Comparison of ENCODE assay signal across 22 cellular contexts in the genomic region with DNA sequence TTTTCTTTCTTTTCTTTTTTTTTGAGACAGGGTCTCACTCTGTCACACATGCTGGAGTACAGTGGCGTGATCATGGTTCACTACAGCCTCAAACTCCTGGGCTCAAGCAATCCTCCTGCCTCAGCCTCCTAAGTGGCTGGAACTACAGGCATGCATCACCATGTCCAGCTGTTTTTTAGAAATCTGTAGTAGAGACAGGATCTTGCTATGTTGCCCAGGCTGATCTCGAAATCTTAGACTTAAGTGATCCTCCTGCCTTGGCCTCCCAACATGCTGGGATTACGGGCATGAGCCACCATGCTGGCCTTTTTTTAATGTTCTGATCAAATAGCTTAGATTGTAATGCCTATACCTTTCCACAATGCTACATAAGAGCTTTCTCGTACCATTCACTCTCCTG.
DNase-seq lines count a peak whose midpoint lies in the region; ATAC-seq, FAIRE-seq and TF ChIP-seq lines count a peak whose summit lies in the region.
"Had no signal": no experiment of that assay in that cellular context is flagged by ENCODE, and none has a peak within 500 bp of the region (broad histone marks: within the 10 kb centered on the region; RNA-seq: fewer than 3 reads in every experiment).

No MANE protein-coding gene starts in this region.

- H2AFZ ChIP-seq in K562 (ENCODE audit: low read depth, low read length) (no peak overlapping the region), neural progenitor cell (replicated peaks) (no peak overlapping the region), trophoblast cell (ENCODE audit: insufficient read depth, low read length, poor library complexity) (no peak overlapping the region)
- H2AFZ ChIP-seq: GM23338 had no signal

- H3K9me3 ChIP-seq in K562 (replicated peaks; ENCODE audit: control insufficient read depth, insufficient read depth, low read depth, low read length) = no peaks in the 10 kb centered on the region
- H3K9me3 ChIP-seq in neural progenitor cell (ENCODE audit: low read depth) = no peaks in the 10 kb centered on the region
- H3K9me3 ChIP-seq in trophoblast cell (ENCODE audit: insufficient read depth, low read depth, low read length) = no peaks in the 10 kb centered on the region
- H3K9me3 ChIP-seq: BLaER1 treated with 17β-estradiol and CSF1 and Interleukin-3, amounts not matched to agents 10 nM and 100 nM; Caco-2 had no signal

- no peak for TF ChIP-seq RAD21 in K562 (CRISPR knock-in tag; conservative IDR thresholded peaks at IDR 0.05 in 1 of 2, IDR thresholded peaks at IDR 0.05 in 1 of 2)

- H3K4me3 ChIP-seq in K562 = no peak overlapping the region
- H3K4me3 ChIP-seq in neural progenitor cell = no peak overlapping the region
- H3K4me3 ChIP-seq in trophoblast cell (ENCODE audit: low read depth, low read length) = no peak overlapping the region
- H3K4me3 ChIP-seq: BLaER1 treated with 17β-estradiol and CSF1 and Interleukin-3, amounts not matched to agents 10 nM and 100 nM; GM23338 had no signal

- H3K18ac ChIP-seq in trophoblast cell (ENCODE audit: low read length) = no peak overlapping the region

- WGBS in K562 (ENCODE audit: insufficient coverage, low coverage, missing lambda C conversion rate) = 15% methylated on average over 4 of the region's 4 CpGs
- WGBS in trophoblast cell (ENCODE audit: extremely low coverage, insufficient coverage, insufficient read length) = no CpG with 5 or more reads among the region's 4 CpGs

- no peak for TF ChIP-seq POLR2A in K562 (conservative IDR thresholded peaks at IDR 0.05)

- no peak overlapping the region for H4K12ac ChIP-seq in trophoblast cell (ENCODE audit: low read depth, low read length)

- CTCF ChIA-PET in K562 (lab: Yijun Ruan, JAX; ENCODE audit: low intra/inter-chr PET ratio) = no interaction called here

- no TSS peak for BruUV-seq in K562 (replicated peaks; lab: Mats Ljungman, UMichigan)

- intact Hi-C loops in K562 (cut with micrococcal nuclease) = no loop called here

- H3K9me1 ChIP-seq in K562 (ENCODE audit: control insufficient read depth, insufficient read depth, low read length) = no peaks in the 10 kb centered on the region

- no peaks in the 10 kb centered on the region for H3K36me3 ChIP-seq in K562 (ENCODE audit: control insufficient read depth, insufficient read depth, low read length)
- H3K36me3 ChIP-seq in neural progenitor cell = no peaks in the 10 kb centered on the region
- H3K36me3 ChIP-seq in trophoblast cell (ENCODE audit: control insufficient read depth in 1 of 2, insufficient read depth in 2 of 2, low read length in 2 of 2) = no peaks in the 10 kb centered on the region

- H2BK5ac ChIP-seq in trophoblast cell (ENCODE audit: low read depth, low read length, poor library complexity) = no peak overlapping the region

- H3K79me2 ChIP-seq in K562 (ENCODE audit: control insufficient read depth, insufficient read depth, low read length) (no peaks in the 10 kb centered on the region), neural progenitor cell (ENCODE audit: low read depth) (no peaks in the 10 kb centered on the region), trophoblast cell (ENCODE audit: control insufficient read depth, insufficient read depth, low read length, poor library complexity) (no peaks in the 10 kb centered on the region)

- H3K4me2 ChIP-seq in K562 (ENCODE audit: insufficient read depth, low read length) (no peak overlapping the region), neural progenitor cell (no peak overlapping the region), trophoblast cell (ENCODE audit: low read length) (no peak overlapping the region)
- H3K4me2 ChIP-seq: BLaER1 treated with 17β-estradiol and CSF1 and Interleukin-3, amounts not matched to agents 10 nM and 100 nM; GM23338 had no signal

- no peak overlapping the region for H2AK5ac ChIP-seq in trophoblast cell (ENCODE audit: low read length)

- POLR2A ChIA-PET in K562 (lab: Yijun Ruan, JAX) = interaction anchor here (1.1 to 1.6 kb wide), 2 partner anchors 9 to 20 kb away, joined by 5 to 8 read pairs; no protein-coding TSS in a partner anchor

- TF ChIP-seq CTCF in K562 (IDR thresholded peaks at IDR 0.05 in 2 of 3, conservative IDR thresholded peaks at IDR 0.05 in 1 of 3; ENCODE audit: insufficient read depth in 2 of 3, low read depth in 1 of 3, low read length in 3 of 3) (no peak), neural progenitor cell (IDR thresholded peaks at IDR 0.05) (no peak)

- no peak overlapping the region for H3K14ac ChIP-seq in trophoblast cell (ENCODE audit: low read length)

- no peak for FAIRE-seq in K562 (lab: Jason Lieb, UNC)
- FAIRE-seq: GM12892, GM18507, H54 had no signal

- no peak for DNase-seq in stimulated activated naive CD8-positive, alpha-beta T cell treated with anti-CD3 and anti-CD28 coated beads, Interleukin-15, Interleukin-2, amounts not matched to agents 100 U/mL and 50 U/mL, for 24 hours
- DNase-seq in K562 (ENCODE audit: extremely low read depth in 1 of 4, low spot score in 3 of 4) (no peak), neural progenitor cell (ENCODE audit: low spot score) (no peak), KG1 (lab: John Stamatoyannopoulos, UW) (no peak), trophoblast cell (no peak)
- DNase-seq: Caco-2; CD4-positive, CD25-positive, alpha-beta regulatory T cell; DMS153; DMS79; GDM1; HCEC 1CT; HFFc6; IMR-90 had no signal

- H3K27ac ChIP-seq in K562 (ENCODE audit: extremely low read depth, low read depth, low read length) = no peak overlapping the region
- no peak overlapping the region for H3K27ac ChIP-seq in neural progenitor cell
- no peak overlapping the region for H3K27ac ChIP-seq in trophoblast cell (ENCODE audit: low read depth, low read length)
- H3K27ac ChIP-seq: BLaER1 treated with 17β-estradiol and CSF1 and Interleukin-3, amounts not matched to agents 10 nM and 100 nM; HL-60 had no signal

- no peak overlapping the region for H2BK120ac ChIP-seq in trophoblast cell (ENCODE audit: insufficient read depth, low read length, poor library complexity)

- no peak overlapping the region for H3K9ac ChIP-seq in K562 (ENCODE audit: insufficient read depth in 1 of 2, low read depth in 2 of 2, low read length in 2 of 2)
- H3K9ac ChIP-seq in neural progenitor cell = no peak overlapping the region
- no peak overlapping the region for H3K9ac ChIP-seq in trophoblast cell (ENCODE audit: low read length)
- H3K9ac ChIP-seq: BLaER1 treated with 17β-estradiol and CSF1 and Interleukin-3, amounts not matched to agents 10 nM and 100 nM had no signal

- peaks cover 0 to 5% of the 10 kb centered on the region in 2 experiments; a peak in 2 of 5 replicates for H3K27me3 ChIP-seq in K562 (ENCODE audit: control insufficient read depth in 2 of 2, insufficient read depth in 2 of 2, low read length in 2 of 2)
- no peaks in the 10 kb centered on the region for H3K27me3 ChIP-seq in neural progenitor cell
- no peaks in the 10 kb centered on the region for H3K27me3 ChIP-seq in trophoblast cell (ENCODE audit: insufficient read depth, low read length)
- H3K27me3 ChIP-seq: BLaER1 treated with 17β-estradiol and CSF1 and Interleukin-3, amounts not matched to agents 10 nM and 100 nM had no signal

- H4K91ac ChIP-seq in trophoblast cell (ENCODE audit: low read depth, low read length) = no peak overlapping the region

- H3F3A ChIP-seq in neural progenitor cell (ENCODE audit: low read depth) = no peaks in the 10 kb centered on the region

- H3K27me3 Mint-ChIP-seq in stimulated activated naive CD8-positive, alpha-beta T cell treated with anti-CD3 and anti-CD28 coated beads, Interleukin-15, Interleukin-2, amounts not matched to agents 100 ng/mL and 50 ng/mL, for 24 hours = no peaks in the 10 kb centered on the region
- peaks cover 2% of the 10 kb centered on the region for H3K27me3 Mint-ChIP-seq in neural progenitor cell (ENCODE audit: insufficient read depth, low read depth)
- H3K27me3 Mint-ChIP-seq: B cell; CD4-positive, CD25-positive, alpha-beta regulatory T cell had no signal

- no peak for TF ChIP-seq EP300 in K562 (IDR thresholded peaks at IDR 0.05; ENCODE audit: low read length)

- H4K20me1 ChIP-seq in K562 (replicated peaks; ENCODE audit: control insufficient read depth, insufficient read depth, low read length) = no peaks in the 10 kb centered on the region
- no peaks in the 10 kb centered on the region for H4K20me1 ChIP-seq in neural progenitor cell (ENCODE audit: low read depth)

- H3K23ac ChIP-seq in trophoblast cell (ENCODE audit: low read length) = no peak overlapping the region

- H4K8ac ChIP-seq in trophoblast cell (ENCODE audit: low read depth, low read length) = no peak overlapping the region

- H3K4me1 ChIP-seq in K562 (replicated peaks in 1 of 2; ENCODE audit: control insufficient read depth in 2 of 2, insufficient read depth in 2 of 2, low read length in 2 of 2) = peaks cover 5 to 15% of the 10 kb centered on the region in 2 experiments; a peak in 3 of 5 replicates
- H3K4me1 ChIP-seq in neural progenitor cell = no peaks in the 10 kb centered on the region
- no peaks in the 10 kb centered on the region for H3K4me1 ChIP-seq in trophoblast cell (ENCODE audit: control insufficient read depth in 1 of 2, insufficient read depth in 2 of 2, low read length in 2 of 2)
- H3K4me1 ChIP-seq: Caco-2 had no signal

- no peaks in the 10 kb centered on the region for H3K4me1 Mint-ChIP-seq in stimulated activated naive CD8-positive, alpha-beta T cell treated with anti-CD3 and anti-CD28 coated beads, Interleukin-15, Interleukin-2, amounts not matched to agents 100 ng/mL and 50 ng/mL, for 24 hours (ENCODE audit: low read depth)
- peaks cover 6% of the 10 kb centered on the region for H3K4me1 Mint-ChIP-seq in neural progenitor cell
- H3K4me1 Mint-ChIP-seq: B cell, GM23338 had no signal

- no peaks in the 10 kb centered on the region for H3K9me3 Mint-ChIP-seq in stimulated activated naive CD8-positive, alpha-beta T cell treated with anti-CD3 and anti-CD28 coated beads, Interleukin-15, Interleukin-2, amounts not matched to agents 100 ng/mL and 50 ng/mL, for 24 hours
- no peaks in the 10 kb centered on the region for H3K9me3 Mint-ChIP-seq in neural progenitor cell
- H3K9me3 Mint-ChIP-seq: CD4-positive, CD25-positive, alpha-beta regulatory T cell; GM23338; HFFc6 had no signal

- H3K4ac ChIP-seq in trophoblast cell (ENCODE audit: low read depth, low read length) = no peak overlapping the region

- no peak overlapping the region for H2BK12ac ChIP-seq in trophoblast cell (ENCODE audit: low read length)

- H3K4me3 Mint-ChIP-seq in stimulated activated naive CD8-positive, alpha-beta T cell treated with anti-CD3 and anti-CD28 coated beads, Interleukin-15, Interleukin-2, amounts not matched to agents 100 ng/mL and 50 ng/mL, for 24 hours = no peak overlapping the region
- no peak overlapping the region for H3K4me3 Mint-ChIP-seq in neural progenitor cell
- H3K4me3 Mint-ChIP-seq: B cell; CD4-positive, CD25-positive, alpha-beta regulatory T cell; GM23338; HFFc6 had no signal

- in situ Hi-C loops in K562 (cut with MboI) = no loop called here

- H3K36me3 Mint-ChIP-seq in stimulated activated naive CD8-positive, alpha-beta T cell treated with anti-CD3 and anti-CD28 coated beads, Interleukin-15, Interleukin-2, amounts not matched to agents 100 ng/mL and 50 ng/mL, for 24 hours (ENCODE audit: low read depth) = no peaks in the 10 kb centered on the region
- no peaks in the 10 kb centered on the region for H3K36me3 Mint-ChIP-seq in neural progenitor cell
- H3K36me3 Mint-ChIP-seq: CD4-positive, CD25-positive, alpha-beta regulatory T cell had no signal

- ATAC-seq in stimulated activated naive CD8-positive, alpha-beta T cell treated with anti-CD3 and anti-CD28 coated beads, Interleukin-15, Interleukin-2, amounts not matched to agents 100 U/mL and 50 U/mL, for 24 hours = no peak
- ATAC-seq in K562 (no peak), GM18858 (IDR thresholded peaks at IDR 0.05; ENCODE audit: unreplicated experiment) (no peak)

- H3K79me1 ChIP-seq in trophoblast cell (ENCODE audit: low read length) = no peaks in the 10 kb centered on the region

- H3K27ac Mint-ChIP-seq in stimulated activated naive CD8-positive, alpha-beta T cell treated with anti-CD3 and anti-CD28 coated beads, Interleukin-15, Interleukin-2, amounts not matched to agents 100 ng/mL and 50 ng/mL, for 24 hours = peak overlapping the region; percentile 3
- peak overlapping the region; percentile 24 for H3K27ac Mint-ChIP-seq in neural progenitor cell
- H3K27ac Mint-ChIP-seq: B cell, GM23338, HFFc6 had no signal
